Comparison of ENCODE assay signal across 2 cellular contexts in the genomic region with DNA sequence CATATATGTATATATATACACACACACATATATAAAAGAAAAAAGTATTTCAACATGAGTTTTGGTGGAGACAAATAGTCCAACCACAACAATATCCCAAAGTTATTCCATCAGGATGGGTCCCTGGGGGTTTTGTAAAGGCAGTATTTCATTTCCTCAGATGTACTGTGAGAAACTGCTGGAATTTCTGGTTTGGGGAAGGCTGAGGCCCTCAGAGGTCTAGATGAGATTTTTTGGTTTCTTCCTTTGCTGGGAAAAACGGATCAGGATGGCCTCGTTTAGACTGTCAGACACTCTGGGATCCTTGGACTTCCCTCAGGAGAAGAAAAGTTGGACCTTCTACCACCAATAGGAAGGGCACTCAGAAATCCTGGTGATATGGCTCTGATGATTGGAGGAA.
TF ChIP-seq lines count a peak whose summit lies in the region.

No MANE protein-coding gene starts in this region.

TF ChIP-seq in GM23338, 12 proteins besides CTCF, POLR2A, EP300 and RAD21:
- TF ChIP-seq CREB1 (CRISPR knock-in tag; IDR thresholded peaks at IDR 0.05; ENCODE audit: low read depth) (no peak), STAT1 (IDR thresholded peaks at IDR 0.05; ENCODE audit: unreplicated experiment) (no peak), EZH2phosphoT487 (IDR thresholded peaks at IDR 0.05; ENCODE audit: unreplicated experiment) (no peak)

TF ChIP-seq in K562, 482 proteins besides CTCF, POLR2A, EP300 and RAD21:
- TF ChIP-seq, protein P1, sequence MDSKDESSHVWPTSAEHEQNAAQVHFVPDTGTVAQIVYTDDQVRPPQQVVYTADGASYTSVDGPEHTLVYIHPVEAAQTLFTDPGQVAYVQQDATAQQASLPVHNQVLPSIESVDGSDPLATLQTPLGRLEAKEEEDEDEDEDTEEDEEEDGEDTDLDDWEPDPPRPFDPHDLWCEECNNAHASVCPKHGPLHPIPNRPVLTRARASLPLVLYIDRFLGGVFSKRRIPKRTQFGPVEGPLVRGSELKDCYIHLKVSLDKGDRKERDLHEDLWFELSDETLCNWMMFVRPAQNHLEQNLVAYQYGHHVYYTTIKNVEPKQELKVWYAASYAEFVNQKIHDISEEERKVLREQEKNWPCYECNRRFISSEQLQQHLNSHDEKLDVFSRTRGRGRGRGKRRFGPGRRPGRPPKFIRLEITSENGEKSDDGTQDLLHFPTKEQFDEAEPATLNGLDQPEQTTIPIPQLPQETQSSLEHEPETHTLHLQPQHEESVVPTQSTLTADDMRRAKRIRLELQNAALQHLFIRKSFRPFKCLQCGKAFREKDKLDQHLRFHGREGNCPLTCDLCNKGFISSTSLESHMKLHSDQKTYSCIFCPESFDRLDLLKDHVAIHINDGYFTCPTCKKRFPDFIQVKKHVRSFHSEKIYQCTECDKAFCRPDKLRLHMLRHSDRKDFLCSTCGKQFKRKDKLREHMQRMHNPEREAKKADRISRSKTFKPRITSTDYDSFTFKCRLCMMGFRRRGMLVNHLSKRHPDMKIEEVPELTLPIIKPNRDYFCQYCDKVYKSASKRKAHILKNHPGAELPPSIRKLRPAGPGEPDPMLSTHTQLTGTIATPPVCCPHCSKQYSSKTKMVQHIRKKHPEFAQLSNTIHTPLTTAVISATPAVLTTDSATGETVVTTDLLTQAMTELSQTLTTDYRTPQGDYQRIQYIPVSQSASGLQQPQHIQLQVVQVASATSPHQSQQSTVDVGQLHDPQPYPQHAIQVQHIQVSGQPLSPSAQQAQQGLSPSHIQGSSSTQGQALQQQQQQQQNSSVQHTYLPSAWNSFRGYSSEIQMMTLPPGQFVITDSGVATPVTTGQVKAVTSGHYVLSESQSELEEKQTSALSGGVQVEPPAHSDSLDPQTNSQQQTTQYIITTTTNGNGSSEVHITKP (IDR thresholded peaks at IDR 0.05; ENCODE audit: partially characterized antibody) = peak; percentile 72
- TF ChIP-seq KAT7 (CRISPR knock-in tag; IDR thresholded peaks at IDR 0.05; ENCODE audit: borderline replicate concordance) = no peak
- TF ChIP-seq, protein P2, sequence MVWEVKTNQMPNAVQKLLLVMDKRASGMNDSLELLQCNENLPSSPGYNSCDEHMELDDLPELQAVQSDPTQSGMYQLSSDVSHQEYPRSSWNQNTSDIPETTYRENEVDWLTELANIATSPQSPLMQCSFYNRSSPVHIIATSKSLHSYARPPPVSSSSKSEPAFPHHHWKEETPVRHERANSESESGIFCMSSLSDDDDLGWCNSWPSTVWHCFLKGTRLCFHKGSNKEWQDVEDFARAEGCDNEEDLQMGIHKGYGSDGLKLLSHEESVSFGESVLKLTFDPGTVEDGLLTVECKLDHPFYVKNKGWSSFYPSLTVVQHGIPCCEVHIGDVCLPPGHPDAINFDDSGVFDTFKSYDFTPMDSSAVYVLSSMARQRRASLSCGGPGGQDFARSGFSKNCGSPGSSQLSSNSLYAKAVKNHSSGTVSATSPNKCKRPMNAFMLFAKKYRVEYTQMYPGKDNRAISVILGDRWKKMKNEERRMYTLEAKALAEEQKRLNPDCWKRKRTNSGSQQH (CRISPR knock-in tag; IDR thresholded peaks at IDR 0.05) = no peak
